ENCODE assay signal across 1 cellular context in the genomic region with DNA sequence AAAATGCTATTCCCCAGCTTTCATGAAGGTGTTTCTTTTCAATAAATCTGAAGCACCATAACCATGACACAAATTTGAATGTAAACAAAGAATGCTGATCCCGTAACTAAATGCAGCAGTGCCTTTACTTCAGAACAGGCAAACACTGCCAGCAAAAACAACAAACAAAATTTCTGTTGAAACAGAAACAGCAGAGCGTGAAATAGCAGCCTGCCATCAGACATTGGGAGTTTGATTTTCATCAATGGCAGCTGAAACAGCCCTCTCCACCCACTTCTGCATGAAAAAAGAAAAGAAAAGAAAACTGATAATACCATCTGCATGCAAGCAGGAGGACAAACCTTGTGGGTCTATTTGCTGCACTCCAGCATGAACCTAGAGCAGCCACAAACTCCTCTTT.
TF ChIP-seq lines count a peak whose summit lies in the region.

No MANE protein-coding gene starts in this region.

TF ChIP-seq in HepG2, 621 proteins besides CTCF, POLR2A, EP300 and RAD21 (continued from another document):
- TF ChIP-seq, protein P1, sequence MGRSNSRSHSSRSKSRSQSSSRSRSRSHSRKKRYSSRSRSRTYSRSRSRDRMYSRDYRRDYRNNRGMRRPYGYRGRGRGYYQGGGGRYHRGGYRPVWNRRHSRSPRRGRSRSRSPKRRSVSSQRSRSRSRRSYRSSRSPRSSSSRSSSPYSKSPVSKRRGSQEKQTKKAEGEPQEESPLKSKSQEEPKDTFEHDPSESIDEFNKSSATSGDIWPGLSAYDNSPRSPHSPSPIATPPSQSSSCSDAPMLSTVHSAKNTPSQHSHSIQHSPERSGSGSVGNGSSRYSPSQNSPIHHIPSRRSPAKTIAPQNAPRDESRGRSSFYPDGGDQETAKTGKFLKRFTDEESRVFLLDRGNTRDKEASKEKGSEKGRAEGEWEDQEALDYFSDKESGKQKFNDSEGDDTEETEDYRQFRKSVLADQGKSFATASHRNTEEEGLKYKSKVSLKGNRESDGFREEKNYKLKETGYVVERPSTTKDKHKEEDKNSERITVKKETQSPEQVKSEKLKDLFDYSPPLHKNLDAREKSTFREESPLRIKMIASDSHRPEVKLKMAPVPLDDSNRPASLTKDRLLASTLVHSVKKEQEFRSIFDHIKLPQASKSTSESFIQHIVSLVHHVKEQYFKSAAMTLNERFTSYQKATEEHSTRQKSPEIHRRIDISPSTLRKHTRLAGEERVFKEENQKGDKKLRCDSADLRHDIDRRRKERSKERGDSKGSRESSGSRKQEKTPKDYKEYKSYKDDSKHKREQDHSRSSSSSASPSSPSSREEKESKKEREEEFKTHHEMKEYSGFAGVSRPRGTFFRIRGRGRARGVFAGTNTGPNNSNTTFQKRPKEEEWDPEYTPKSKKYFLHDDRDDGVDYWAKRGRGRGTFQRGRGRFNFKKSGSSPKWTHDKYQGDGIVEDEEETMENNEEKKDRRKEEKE (IDR thresholded peaks at IDR 0.05): no peak
- TF ChIP-seq HIVEP1 (CRISPR knock-in tag; IDR thresholded peaks at IDR 0.05) (no peak), ZNF34 (CRISPR knock-in tag; IDR thresholded peaks at IDR 0.05; ENCODE audit: borderline replicate concordance) (no peak), NR1H2 (CRISPR knock-in tag; IDR thresholded peaks at IDR 0.05; ENCODE audit: borderline replicate concordance, low read depth) (no peak), STAT5B (CRISPR knock-in tag; IDR thresholded peaks at IDR 0.05) (no peak), EEA1 (CRISPR knock-in tag; IDR thresholded peaks at IDR 0.05; ENCODE audit: borderline replicate concordance) (no peak)
